ENCODE assay signal across 8 cellular contexts in the genomic region with DNA sequence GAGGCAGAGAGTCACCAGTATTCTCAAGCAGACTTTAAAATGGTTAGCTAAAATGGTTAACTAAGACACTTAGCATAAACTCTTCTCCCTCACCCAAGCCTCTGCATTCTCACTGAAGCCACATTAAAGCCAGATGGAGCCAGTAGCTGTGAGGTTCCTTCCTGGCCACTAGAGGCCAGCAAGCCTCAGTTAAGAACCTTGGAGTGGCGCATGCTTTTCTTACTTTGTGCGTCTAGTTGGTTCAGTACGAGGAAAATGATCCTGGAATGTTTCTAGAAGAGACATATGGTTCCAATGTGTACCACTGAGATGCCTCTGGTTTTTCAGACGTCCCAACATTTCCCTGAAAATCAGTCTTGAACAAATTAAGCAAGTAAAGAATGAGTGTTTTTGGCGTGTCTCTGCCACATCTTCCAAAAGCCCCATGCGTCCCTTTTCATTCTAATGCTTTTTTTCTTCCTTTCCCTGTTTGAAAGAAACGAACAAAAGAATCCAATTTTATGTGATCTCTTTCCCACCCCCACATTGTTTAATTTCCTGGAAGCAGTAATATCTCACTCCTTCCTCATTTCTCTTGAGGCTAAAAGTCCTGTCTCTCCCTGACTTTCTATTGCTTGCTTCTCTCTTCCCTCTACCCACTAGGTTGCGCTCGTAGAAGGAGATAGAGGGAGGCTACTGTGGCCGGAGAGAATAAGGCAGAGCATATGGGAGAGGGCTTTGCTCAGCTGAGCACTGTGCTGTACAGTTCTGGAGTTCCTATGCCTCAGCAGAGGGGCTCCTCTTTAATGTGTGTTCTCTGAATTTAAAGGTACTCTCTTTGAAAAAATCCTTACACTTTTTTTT.
DNase-seq lines count a peak whose midpoint lies in the region; ATAC-seq and TF ChIP-seq lines count a peak whose summit lies in the region.

No MANE protein-coding gene starts in this region.

- peaks cover 5% of the 10 kb centered on the region for H3K4me1 Mint-ChIP-seq in chondrocyte (ENCODE audit: low read depth)

- no peaks in the 10 kb centered on the region for H3K27me3 ChIP-seq in SJCRH30

- peak; percentile 97 for ATAC-seq in GM21526 (IDR thresholded peaks at IDR 0.05; ENCODE audit: low FRiP score, unreplicated experiment)
- ATAC-seq in left lobe of liver: peak; percentile 97

- TF ChIP-seq CTCF in chondrocyte (IDR thresholded peaks at IDR 0.05): peak; percentile 82

- no peaks in the 10 kb centered on the region for H3K9me3 Mint-ChIP-seq in chondrocyte (ENCODE audit: low read depth)

- H3K4me3 ChIP-seq in SJCRH30: peak overlapping the region; percentile 50

- peak overlapping the region; percentile 40; the same call in 1 of the 2 replicates for H3K27ac ChIP-seq in SJCRH30

- H3K27ac Mint-ChIP-seq in chondrocyte (ENCODE audit: unreplicated experiment): no peak overlapping the region

- no peaks in the 10 kb centered on the region for H3K36me3 ChIP-seq in SJCRH30

- no peaks in the 10 kb centered on the region for H3K4me1 ChIP-seq in SJCRH30

- peaks cover 2% of the 10 kb centered on the region for H3K27me3 Mint-ChIP-seq in chondrocyte (ENCODE audit: low read depth)

- no peaks in the 10 kb centered on the region for H3K9me3 ChIP-seq in SJCRH30 (replicated peaks)

- DNase-seq in NCI-H1105 treated with DMSO at 0.1 percent for 48 hours (lab: John Stamatoyannopoulos, UW) (peak; percentile 30), NCI-H1105 (lab: John Stamatoyannopoulos, UW) (no peak), HT-29 (ENCODE audit: low spot score) (peak; percentile 23), SJCRH30 (peak; percentile 34 to 61), chondrocyte (ENCODE audit: low spot score) (no peak), left lobe of liver (ENCODE audit: low spot score) (peak; percentile 43), stromal cell of bone marrow (ENCODE audit: low read depth) (peak; percentile 18)

- peak overlapping the region; percentile 55 for H3K4me3 Mint-ChIP-seq in chondrocyte (ENCODE audit: unreplicated experiment)

- H3K36me3 Mint-ChIP-seq in chondrocyte (ENCODE audit: low read depth): no peaks in the 10 kb centered on the region

Comparison
In these comparisons a context has a peak if more than half of its experiments do, and no peak if none do; other contexts are left out.
1. DNase-seq: peak in NCI-H1105 treated with DMSO at 0.1 percent for 48 hours (single experiment), HT-29 (single experiment), SJCRH30 (2 of 2), left lobe of liver (single experiment) and stromal cell of bone marrow (single experiment); none in NCI-H1105 (single experiment) and chondrocyte (single experiment).